1 cellular context compared by ENCODE assay signal in genomic region chr1:2279210-2279639, GRCh38.
A peak's percentile ranks its signal among the peaks of the same experiment; 100 is the strongest.
TF ChIP-seq lines count a peak whose summit lies in the region.

No MANE protein-coding gene starts in this region.

TF ChIP-seq in WTC11, 78 proteins besides CTCF, POLR2A, EP300 and RAD21 (continued from another document):
- TF ChIP-seq ZNF281 (CRISPR knock-in tag; IDR thresholded peaks at IDR 0.05) (peak; percentile 99), FOXK1 (CRISPR knock-in tag; IDR thresholded peaks at IDR 0.05) (peak; percentile 89; the same call in 1 of the 2 replicates), FOXP1 (CRISPR knock-in tag; IDR thresholded peaks at IDR 0.05; ENCODE audit: borderline replicate concordance) (0 out of 2 replicates have a peak, but pooled peaks have one; percentile 52), ZNF416 (CRISPR knock-in tag; IDR thresholded peaks at IDR 0.05) (no peak), ZNF232 (CRISPR knock-in tag; IDR thresholded peaks at IDR 0.05) (no peak), ATF3 (CRISPR knock-in tag; conservative IDR thresholded peaks at IDR 0.05) (no peak), ARID4B (CRISPR knock-in tag; IDR thresholded peaks at IDR 0.05; ENCODE audit: borderline replicate concordance) (no peak), NFYB (CRISPR knock-in tag; conservative IDR thresholded peaks at IDR 0.05; ENCODE audit: low read depth) (no peak), ZNF532 (CRISPR knock-in tag; IDR thresholded peaks at IDR 0.05; ENCODE audit: borderline replicate concordance) (no peak), E2F5 (CRISPR knock-in tag; IDR thresholded peaks at IDR 0.05) (peak; percentile 78), ZNF671 (CRISPR knock-in tag; IDR thresholded peaks at IDR 0.05) (no peak), CDX4 (CRISPR knock-in tag; IDR thresholded peaks at IDR 0.05; ENCODE audit: borderline replicate concordance) (no peak), PRDM15 (CRISPR knock-in tag; IDR thresholded peaks at IDR 0.05) (no peak), STAT6 (CRISPR knock-in tag; conservative IDR thresholded peaks at IDR 0.05; ENCODE audit: low read depth) (no peak; the same call in 1 of the 2 replicates), FOXJ3 (CRISPR knock-in tag; IDR thresholded peaks at IDR 0.05; ENCODE audit: borderline replicate concordance) (no peak), MAX (CRISPR knock-in tag; IDR thresholded peaks at IDR 0.05) (peak; percentile 76), MYBL2 (CRISPR knock-in tag; IDR thresholded peaks at IDR 0.05) (no peak; the same call in 1 of the 2 replicates), ELF4 (CRISPR knock-in tag; IDR thresholded peaks at IDR 0.05; ENCODE audit: low read depth) (no peak), ZNF423 (CRISPR knock-in tag; IDR thresholded peaks at IDR 0.05) (no peak; the same call in 1 of the 2 replicates)
